18 cellular contexts compared by ENCODE assay signal in genomic region chr2:110979834-110980612, GRCh38.
A peak's percentile ranks its signal among the peaks of the same experiment; 100 is the strongest.
DNase-seq lines count a peak whose midpoint lies in the region; ATAC-seq and TF ChIP-seq lines count a peak whose summit lies in the region.
"Had no signal": no experiment of that assay in that cellular context is flagged by ENCODE, and none has a peak within 500 bp of the region (broad histone marks: within the 10 kb centered on the region; RNA-seq: fewer than 3 reads in every experiment).

No MANE protein-coding gene starts in this region.

- H3K27ac ChIP-seq in endodermal cell (ENCODE audit: low read depth, low read length), result no peak overlapping the region
- H3K27ac ChIP-seq: ascending aorta, neutrophil, spleen had no signal

- H3K9me3 ChIP-seq in endodermal cell (ENCODE audit: control insufficient read depth, low read length), result no peaks in the 10 kb centered on the region
- H3K9me3 ChIP-seq: ascending aorta, neutrophil, spleen had no signal

- no peak overlapping the region for H3K9ac ChIP-seq in endodermal cell (ENCODE audit: extremely low read depth, low read length, poor library complexity, severe bottlenecking)

- H3K4me1 Mint-ChIP-seq in CD14-positive monocyte (peaks cover 42% of the 10 kb centered on the region), endodermal cell (peaks cover 6% of the 10 kb centered on the region)
- H3K4me1 Mint-ChIP-seq: activated B cell treated with CpG ODN at 0.5 μM for 24 hours, T-helper 17 cell had no signal

- ATAC-seq in GM21619 (IDR thresholded peaks at IDR 0.05; ENCODE audit: unreplicated experiment), result no peak
- no peak for ATAC-seq in GM18498 (IDR thresholded peaks at IDR 0.05; ENCODE audit: unreplicated experiment)
- ATAC-seq: left lobe of liver, T-helper 17 cell had no signal

- H3K27me3 ChIP-seq in endodermal cell (ENCODE audit: control insufficient read depth, insufficient read depth, low read length, poor library complexity, severe bottlenecking), result no peaks in the 10 kb centered on the region
- H3K27me3 ChIP-seq: ascending aorta, neutrophil, spleen had no signal

- no peak for TF ChIP-seq CTCF in CD14-positive monocyte (IDR thresholded peaks at IDR 0.05)
- 0 out of 2 replicates have a peak, but pooled peaks have one; percentile 0 for TF ChIP-seq CTCF in GM12875 (IDR thresholded peaks at IDR 0.05; ENCODE audit: borderline replicate concordance, insufficient read depth, low read depth, low read length)
- no peak for TF ChIP-seq CTCF in endodermal cell (conservative IDR thresholded peaks at IDR 0.05)

- H3K36me3 Mint-ChIP-seq in CD14-positive monocyte, result peaks cover 0 to 4% of the 10 kb centered on the region in 2 donors
- H3K36me3 Mint-ChIP-seq in endodermal cell (ENCODE audit: low read depth), result no peaks in the 10 kb centered on the region

- H3K9me3 Mint-ChIP-seq in CD14-positive monocyte (peaks cover 0 to 4% (median 0%) of the 10 kb centered on the region in 7 donors), endodermal cell (no peaks in the 10 kb centered on the region)
- H3K9me3 Mint-ChIP-seq: activated B cell treated with CpG ODN at 0.5 μM for 24 hours; CD4-positive, alpha-beta T cell had no signal

- no peak for DNase-seq in CD14-positive monocyte (ENCODE audit: low spot score)
- peak; percentile 82 for DNase-seq in NCI-H2107 treated with DMSO at 0.1 percent for 48 hours (lab: John Stamatoyannopoulos, UW; ENCODE audit: unreplicated experiment)
- peak; percentile 76 for DNase-seq in endodermal cell
- DNase-seq in NCI-H524 (lab: John Stamatoyannopoulos, UW), result no peak
- DNase-seq: activated B cell treated with CpG ODN at 0.5 μM for 24 hours; activated naive CD4-positive, alpha-beta T cell treated with anti-CD3 and anti-CD28 coated beads, Interleukin-2, amount 50 U/mL, for 16 hours; activated T-cell treated with anti-CD3 and anti-CD28 coated beads, Interleukin-2, amount 50 U/mL, for 48 hours; CD4-positive, alpha-beta T cell; effector CD8-positive, alpha-beta T cell; NCI-H2171 treated with DMSO at 0.1 percent for 48 hours; spleen; T-helper 17 cell had no signal

- intact Hi-C loops in CD14-positive monocyte (cut with micrococcal nuclease), result no loop called here

- H3K27ac Mint-ChIP-seq in CD14-positive monocyte (peak overlapping the region in 4 of 7 donors; percentile 9 to 74 (median 36)), endodermal cell (no peak overlapping the region)
- H3K27ac Mint-ChIP-seq: activated B cell treated with CpG ODN at 0.5 μM for 24 hours; CD4-positive, alpha-beta T cell; T-helper 17 cell had no signal

- H3K4me3 Mint-ChIP-seq in CD14-positive monocyte (no peak overlapping the region), endodermal cell (no peak overlapping the region)
- H3K4me3 Mint-ChIP-seq: activated B cell treated with CpG ODN at 0.5 μM for 24 hours; CD4-positive, alpha-beta T cell; T-helper 17 cell had no signal

- H3K27me3 Mint-ChIP-seq in CD14-positive monocyte (ENCODE audit: low read depth in 3 of 3), result peaks cover 0 to 7% (median 3%) of the 10 kb centered on the region in 3 donors
- no peaks in the 10 kb centered on the region for H3K27me3 Mint-ChIP-seq in endodermal cell (ENCODE audit: insufficient read depth)
- H3K27me3 Mint-ChIP-seq: CD4-positive, alpha-beta T cell had no signal

- H3K36me3 ChIP-seq in endodermal cell (ENCODE audit: control insufficient read depth, insufficient read depth, low read length), result no peaks in the 10 kb centered on the region
- H3K36me3 ChIP-seq: ascending aorta, neutrophil, spleen had no signal

- no peak overlapping the region for H3K4me3 ChIP-seq in GM12875 (ENCODE audit: low read depth, low read length)
- no peak overlapping the region for H3K4me3 ChIP-seq in endodermal cell (ENCODE audit: low read length)
- H3K4me3 ChIP-seq: ascending aorta, spleen had no signal

- H3K4me1 ChIP-seq in endodermal cell (ENCODE audit: control insufficient read depth, insufficient read depth, low read length), result no peaks in the 10 kb centered on the region
- H3K4me1 ChIP-seq: ascending aorta, spleen had no signal

- WGBS in endodermal cell (ENCODE audit: insufficient coverage in 1 of 2, insufficient read length in 1 of 2), 2 experiments, result 84 to 92% methylated on average over 4 to 8 of the region's 8 CpGs

Comparison
In these comparisons a context has a peak if more than half of its experiments do, and no peak if none do; other contexts are left out.
1. DNase-seq: peak in NCI-H2107 treated with DMSO at 0.1 percent for 48 hours (single experiment) and endodermal cell (single experiment); none in CD14-positive monocyte (single experiment) and NCI-H524 (0 of 2).